In genomic region chr2:229714080-229714735, GRCh38 we compare ENCODE assay signal across 8 cellular contexts. TPM values are rescaled to one million over a fixed set of nuclear protein-coding genes. Genes with fewer than 3 reads are reported as not detected.
A peak's percentile ranks its signal among the peaks of the same experiment; 100 is the strongest.
DNase-seq lines count a peak whose midpoint lies in the region; ATAC-seq and TF ChIP-seq lines count a peak whose summit lies in the region.

A gene with protein sequence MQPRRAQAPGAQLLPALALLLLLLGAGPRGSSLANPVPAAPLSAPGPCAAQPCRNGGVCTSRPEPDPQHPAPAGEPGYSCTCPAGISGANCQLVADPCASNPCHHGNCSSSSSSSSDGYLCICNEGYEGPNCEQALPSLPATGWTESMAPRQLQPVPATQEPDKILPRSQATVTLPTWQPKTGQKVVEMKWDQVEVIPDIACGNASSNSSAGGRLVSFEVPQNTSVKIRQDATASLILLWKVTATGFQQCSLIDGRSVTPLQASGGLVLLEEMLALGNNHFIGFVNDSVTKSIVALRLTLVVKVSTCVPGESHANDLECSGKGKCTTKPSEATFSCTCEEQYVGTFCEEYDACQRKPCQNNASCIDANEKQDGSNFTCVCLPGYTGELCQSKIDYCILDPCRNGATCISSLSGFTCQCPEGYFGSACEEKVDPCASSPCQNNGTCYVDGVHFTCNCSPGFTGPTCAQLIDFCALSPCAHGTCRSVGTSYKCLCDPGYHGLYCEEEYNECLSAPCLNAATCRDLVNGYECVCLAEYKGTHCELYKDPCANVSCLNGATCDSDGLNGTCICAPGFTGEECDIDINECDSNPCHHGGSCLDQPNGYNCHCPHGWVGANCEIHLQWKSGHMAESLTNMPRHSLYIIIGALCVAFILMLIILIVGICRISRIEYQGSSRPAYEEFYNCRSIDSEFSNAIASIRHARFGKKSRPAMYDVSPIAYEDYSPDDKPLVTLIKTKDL (minus strand): TSS chr2:229714555. CDS start chr2:229714423, 132 bp downstream.

- no peaks in the 10 kb centered on the region for H3K4me1 Mint-ChIP-seq in Caco-2 (ENCODE audit: low read depth, unreplicated experiment)

- no peaks in the 10 kb centered on the region for H3K79me2 ChIP-seq in SK-N-SH (ENCODE audit: insufficient read depth)

- peak within 1 kb of the TSS; percentile 24 for H3K4me3 ChIP-seq in Caco-2 (ENCODE audit: low read depth, low read length)
- peak within 1 kb of the TSS; percentile 44 to 57 for H3K4me3 ChIP-seq in SK-N-SH (ENCODE audit: low read depth in 2 of 2, low read length in 1 of 2)
- H3K4me3 ChIP-seq in iPS-18a (ENCODE audit: low read length) = peak within 1 kb of the TSS; percentile 68
- peak within 1 kb of the TSS in 1 of 3 donors; percentile 3 for H3K4me3 ChIP-seq in thyroid gland (replicated peaks in 1 of 3)

- CTCF ChIA-PET in Caco-2 (lab: Charles Lee) = no interaction called here
- CTCF ChIA-PET in SK-N-SH (lab: Yijun Ruan, JAX) = interaction anchor here (1.1 to 3.8 kb wide), 12 partner anchors 16 to 1022 kb away, joined by 3 to 18 read pairs (median 4); no protein-coding TSS in a partner anchor

- H3K27me3 Mint-ChIP-seq in Caco-2 (ENCODE audit: insufficient read depth, unreplicated experiment) = peaks cover 12% of the 10 kb centered on the region

- H3F3A ChIP-seq in SK-N-SH (replicated peaks; ENCODE audit: insufficient read depth) = no peaks in the 10 kb centered on the region

- TF ChIP-seq RAD21 in SK-N-SH (IDR thresholded peaks at IDR 0.05; ENCODE audit: low read length) = no peak

- no TSS peak for BruUV-seq in Caco-2 (replicated peaks; lab: Mats Ljungman, UMichigan)

- POLR2A ChIA-PET in Caco-2 (lab: Charles Lee) = no interaction called here
- POLR2A ChIA-PET in SK-N-SH (lab: Yijun Ruan, JAX) = no interaction called here

- H3K27ac Mint-ChIP-seq in Caco-2 (ENCODE audit: unreplicated experiment) = no peak within 1 kb of the TSS

- peak in 1 of 2 experiments; percentile 50 for DNase-seq in Caco-2
- peak; percentile 94 for DNase-seq in SK-N-SH
- peak; percentile 44 for DNase-seq in astrocyte of the hippocampus (ENCODE audit: low read depth, low spot score)
- DNase-seq in stimulated activated CD4-positive, alpha-beta T cell treated with anti-CD3 and anti-CD28 coated beads, Interleukin-12 subunit alpha, Interleukin-12 subunit beta, amount 100 ng/mL, for 24 hours (ENCODE audit: low read depth in 2 of 2) = peak; percentile 29 to 47
- DNase-seq in thyroid gland = no peak

- H3K4me2 ChIP-seq in SK-N-SH = peak within 1 kb of the TSS; percentile 87

- 0 out of 2 replicates have a peak within 1 kb of the TSS, but pooled peaks have one; percentile 41 for H2AFZ ChIP-seq in SK-N-SH (ENCODE audit: low read depth)

- TF ChIP-seq POLR2A in thyroid gland (IDR thresholded peaks at IDR 0.05) = no peak

- H3K4me3 Mint-ChIP-seq in Caco-2 (ENCODE audit: unreplicated experiment) = peak within 1 kb of the TSS; percentile 22

- TF ChIP-seq EP300 in SK-N-SH (IDR thresholded peaks at IDR 0.05; ENCODE audit: borderline replicate concordance in 1 of 2, low read depth in 1 of 2, low read length in 1 of 2) = no peak

- intact Hi-C loops in Caco-2 (cut with micrococcal nuclease; ENCODE audit: unreplicated experiment) = no loop called here
- intact Hi-C loops in thyroid gland (cut with DNase I) = no loop called here

- no peaks in the 10 kb centered on the region for H3K36me3 Mint-ChIP-seq in Caco-2 (ENCODE audit: insufficient read depth, unreplicated experiment)

- no peaks in the 10 kb centered on the region for H3K9me2 ChIP-seq in SK-N-SH

- H3K9me3 ChIP-seq in Caco-2 (no peaks in the 10 kb centered on the region), SK-N-SH (no peaks in the 10 kb centered on the region), iPS-18a (ENCODE audit: control insufficient read depth, low read depth, low read length) (no peaks in the 10 kb centered on the region), thyroid gland (no peaks in the 10 kb centered on the region)

- H3K36me3 ChIP-seq in Caco-2 (ENCODE audit: control insufficient read depth, insufficient read depth, low read length) (no peaks in the 10 kb centered on the region), SK-N-SH (replicated peaks in 1 of 2; ENCODE audit: control insufficient read depth in 1 of 2, insufficient read depth in 2 of 2, low read length in 1 of 2) (no peaks in the 10 kb centered on the region), iPS-18a (ENCODE audit: control insufficient read depth, low read depth, low read length) (no peaks in the 10 kb centered on the region), thyroid gland (no peaks in the 10 kb centered on the region)

- no peak within 1 kb of the TSS; a peak in 1 of 4 replicates for H3K27ac ChIP-seq in SK-N-SH (ENCODE audit: low read depth in 2 of 2, low read length in 1 of 2)
- H3K27ac ChIP-seq in iPS-18a (ENCODE audit: low read length) = no peak within 1 kb of the TSS
- no peak within 1 kb of the TSS for H3K27ac ChIP-seq in thyroid gland

- H3K9ac ChIP-seq in SK-N-SH = no peak within 1 kb of the TSS
- H3K9ac ChIP-seq in iPS-18a (ENCODE audit: low read length) = no peak within 1 kb of the TSS

- no peak for TF ChIP-seq CTCF in Caco-2 (IDR thresholded peaks at IDR 0.05; ENCODE audit: insufficient read depth in 1 of 2, low read depth in 1 of 2, low read length in 1 of 2, severe bottlenecking in 1 of 2, unreplicated experiment in 1 of 2)
- no peak for TF ChIP-seq CTCF in SK-N-SH (IDR thresholded peaks at IDR 0.05)
- no peak for TF ChIP-seq CTCF in thyroid gland (IDR thresholded peaks at IDR 0.05)

- H4K20me1 ChIP-seq in SK-N-SH (ENCODE audit: insufficient read depth) = no peaks in the 10 kb centered on the region

- no peaks in the 10 kb centered on the region for H3K9me3 Mint-ChIP-seq in Caco-2 (ENCODE audit: unreplicated experiment)

- ATAC-seq in GM21360 (IDR thresholded peaks at IDR 0.05; ENCODE audit: unreplicated experiment) (peak; percentile 88), HG03571 (IDR thresholded peaks at IDR 0.05; ENCODE audit: unreplicated experiment) (peak; percentile 86)

- no peaks in the 10 kb centered on the region for H3K4me1 ChIP-seq in Caco-2
- peaks cover 0 to 17% of the 10 kb centered on the region in 2 experiments; a peak in 1 of 4 replicates for H3K4me1 ChIP-seq in SK-N-SH (ENCODE audit: control insufficient read depth in 1 of 2, insufficient read depth in 2 of 2, low read depth in 1 of 2, low read length in 1 of 2)
- H3K4me1 ChIP-seq in iPS-18a (ENCODE audit: control insufficient read depth, low read depth, low read length) = peaks cover 7% of the 10 kb centered on the region
- peaks cover 3 to 14% of the 10 kb centered on the region in 2 donors for H3K4me1 ChIP-seq in thyroid gland

- H3K27me3 ChIP-seq in Caco-2 (replicated peaks; ENCODE audit: control insufficient read depth, insufficient read depth, low read length) (no peaks in the 10 kb centered on the region), SK-N-SH (ENCODE audit: insufficient read depth) (peaks cover 26% of the 10 kb centered on the region; the same call in 1 of the 2 replicates), iPS-18a (ENCODE audit: control insufficient read depth, insufficient read depth, low read length) (peaks cover 53% of the 10 kb centered on the region), thyroid gland (peaks cover 22% of the 10 kb centered on the region)

- WGBS in SK-N-SH (ENCODE audit: low lambda C conversion rate) = no CpG with 5 or more reads among the region's 84 CpGs
- WGBS in thyroid gland, 2 donors = 2 to 7% methylated on average over 3 to 19 of the region's 84 CpGs

TF ChIP-seq in SK-N-SH, 30 proteins besides CTCF, POLR2A, EP300 and RAD21:
- TF ChIP-seq SMC3 (IDR thresholded peaks at IDR 0.05; ENCODE audit: low read depth, low read length) (no peak), MEF2A (IDR thresholded peaks at IDR 0.05; ENCODE audit: borderline replicate concordance, low read depth) (no peak), TAF1 (IDR thresholded peaks at IDR 0.05; ENCODE audit: borderline replicate concordance, low read depth, low read length) (no peak), CHD2 (IDR thresholded peaks at IDR 0.05; ENCODE audit: low read length, partially characterized antibody) (no peak), RCOR1 (IDR thresholded peaks at IDR 0.05; ENCODE audit: low read length) (no peak), POLR2AphosphoS5 (IDR thresholded peaks at IDR 0.05; ENCODE audit: low read depth, low read length) (no peak), MXI1 (IDR thresholded peaks at IDR 0.05; ENCODE audit: low read depth, low read length) (no peak), JUND (IDR thresholded peaks at IDR 0.05) (no peak), TCF12 (IDR thresholded peaks at IDR 0.05) (no peak), GABPA (IDR thresholded peaks at IDR 0.05; ENCODE audit: low read depth) (no peak), GATA2 (CRISPR knock-in tag; IDR thresholded peaks at IDR 0.05) (no peak), PBX3 (IDR thresholded peaks at IDR 0.05) (no peak), RXRA (IDR thresholded peaks at IDR 0.05; ENCODE audit: borderline replicate concordance, low read depth) (no peak), EZH2phosphoT487 (IDR thresholded peaks at IDR 0.05; ENCODE audit: borderline replicate concordance, low read depth) (no peak), RFX5 (IDR thresholded peaks at IDR 0.05; ENCODE audit: low read length) (no peak)

RNA-seq across cellular contexts. Expression of the gene that starts here (rescaled TPM):
- total RNA-seq in Caco-2 (2022) (not detected in 2 replicates), thyroid gland (under 1 TPM in 3 of 4 donors, not detected in 1; 0.13 to 0.93 (median 0.42) TPM)
- polyA plus RNA-seq in SK-N-SH (2012; rRNA removed) = 1.4 and 1.9 TPM in 2 replicates
- polyA plus RNA-seq in SK-N-SH (2012; cell fraction: cytosol; rRNA removed) = 2.0 and 2.1 TPM in 2 replicates
- polyA plus RNA-seq in SK-N-SH (2012; cell fraction: nucleus; rRNA removed) = 2.0 and 2.2 TPM in 2 replicates

Comparison
In these comparisons a context has a peak if more than half of its experiments do, and no peak if none do; other contexts are left out.
1. DNase-seq: peak in SK-N-SH (single experiment), astrocyte of the hippocampus (single experiment) and stimulated activated CD4-positive, alpha-beta T cell treated with anti-CD3 and anti-CD28 coated beads, Interleukin-12 subunit alpha, Interleukin-12 subunit beta, amount 100 ng/mL, for 24 hours (2 of 2); none in thyroid gland (0 of 2).